ENCODE assay signal across 21 cellular contexts in the genomic region with DNA sequence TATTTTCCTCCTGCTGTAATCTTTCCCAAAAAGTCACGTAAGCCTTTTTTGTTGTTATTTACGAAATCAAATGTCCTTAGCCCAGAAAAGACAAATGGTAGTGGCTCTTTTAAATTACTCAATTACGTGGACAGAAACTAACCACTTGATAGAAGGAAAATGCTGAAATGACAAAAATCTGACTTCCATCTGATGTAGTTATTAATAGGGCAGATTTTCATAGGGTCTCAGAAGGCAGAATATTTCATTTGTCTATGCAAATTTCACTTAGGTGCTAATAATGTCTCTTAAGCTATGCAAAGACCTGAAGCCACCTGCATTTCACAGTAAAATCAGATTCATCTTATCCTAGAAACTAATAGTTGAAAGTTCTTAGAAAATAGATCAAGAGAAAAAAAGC.
DNase-seq lines count a peak whose midpoint lies in the region; ATAC-seq, FAIRE-seq and TF ChIP-seq lines count a peak whose summit lies in the region.
"Had no signal": no experiment of that assay in that cellular context is flagged by ENCODE, and none has a peak within 500 bp of the region (broad histone marks: within the 10 kb centered on the region; RNA-seq: fewer than 3 reads in every experiment).

No MANE protein-coding gene starts in this region.

- ATAC-seq in HepG2 (no peak), right lobe of liver (no peak), IMR-90 (ENCODE audit: low read depth) (no peak), heart left ventricle (no peak), HG03342 (IDR thresholded peaks at IDR 0.05; ENCODE audit: unreplicated experiment) (no peak), esophagus mucosa (no peak)

- H3K27me3 ChIP-seq in HepG2 (ENCODE audit: control insufficient read depth in 1 of 2, insufficient read depth in 2 of 2, low read length in 2 of 2) = no peaks in the 10 kb centered on the region
- no peaks in the 10 kb centered on the region for H3K27me3 ChIP-seq in right lobe of liver
- no peaks in the 10 kb centered on the region for H3K27me3 ChIP-seq in IMR-90 (ENCODE audit: control insufficient read depth, insufficient read depth, low read length)
- H3K27me3 ChIP-seq in OCI-LY3 (ENCODE audit: low read depth, low read length) = no peaks in the 10 kb centered on the region
- no peaks in the 10 kb centered on the region for H3K27me3 ChIP-seq in heart left ventricle

- no peak overlapping the region for H3K18ac ChIP-seq in IMR-90 (ENCODE audit: low read depth, low read length)

- H3K79me2 ChIP-seq in HepG2 (ENCODE audit: insufficient read depth, low read length) (no peaks in the 10 kb centered on the region), OCI-LY3 (ENCODE audit: low read length) (no peaks in the 10 kb centered on the region)

- POLR2A ChIA-PET in HepG2 (lab: Yijun Ruan, JAX) (no interaction called here), IMR-90 (lab: Charles Lee; ENCODE audit: unreplicated experiment) (no interaction called here)

- no peak for DNase-seq in HepG2 (ENCODE audit: low spot score)
- DNase-seq in right lobe of liver = no peak
- DNase-seq in IMR-90 = no peak
- no peak for DNase-seq in heart left ventricle
- DNase-seq: 8988T; C1 segment of cervical spinal cord; Calu3; CD4-positive, alpha-beta memory T cell; COR-L47; DMS153; DND-41; GM23248; HFFc6 had no signal

- H3K56ac ChIP-seq in IMR-90 (ENCODE audit: extremely low read depth, insufficient read depth, low read length) = no peak overlapping the region

- TF ChIP-seq CTCF in HepG2 (CRISPR knock-in tag; IDR thresholded peaks at IDR 0.05) = no peak
- no peak for TF ChIP-seq CTCF in right lobe of liver (IDR thresholded peaks at IDR 0.05)
- no peak for TF ChIP-seq CTCF in IMR-90 (conservative IDR thresholded peaks at IDR 0.05; ENCODE audit: low read depth, low read length)
- TF ChIP-seq CTCF in OCI-LY3 (IDR thresholded peaks at IDR 0.05; ENCODE audit: low read depth, low read length) = no peak
- TF ChIP-seq CTCF in heart left ventricle (IDR thresholded peaks at IDR 0.05) = no peak

- no peak overlapping the region for H3K4ac ChIP-seq in IMR-90 (ENCODE audit: low read depth, low read length)

- no peaks in the 10 kb centered on the region for H3K79me1 ChIP-seq in IMR-90 (ENCODE audit: low read depth in 1 of 2, low read length in 2 of 2)

- H3K14ac ChIP-seq in IMR-90 (replicated peaks; ENCODE audit: low read depth, low read length) = no peak overlapping the region

- TF ChIP-seq RAD21 in HepG2 (CRISPR knock-in tag; IDR thresholded peaks at IDR 0.05) (no peak), IMR-90 (IDR thresholded peaks at IDR 0.05; ENCODE audit: low read length) (no peak)

- FAIRE-seq in HepG2 (lab: Jason Lieb, UNC) = no peak
- FAIRE-seq: G401.6, GM12892, GM19239, H54 had no signal

- intact Hi-C loops in HepG2 (cut with micrococcal nuclease; ENCODE audit: unreplicated experiment) = no loop called here
- intact Hi-C loops in right lobe of liver (cut with DNase I) = no loop called here
- intact Hi-C loops in IMR-90 (cut with micrococcal nuclease) = no loop called here
- intact Hi-C loops in heart left ventricle (cut with DNase I) = no loop called here

- no peak overlapping the region for H3K27ac ChIP-seq in HepG2 (ENCODE audit: extremely low read length, insufficient read depth, low read length)
- H3K27ac ChIP-seq in right lobe of liver = no peak overlapping the region
- H3K27ac ChIP-seq in IMR-90 (ENCODE audit: insufficient read depth, low read length) = no peak overlapping the region
- H3K27ac ChIP-seq in OCI-LY3 (ENCODE audit: low read length) = no peak overlapping the region
- no peak overlapping the region for H3K27ac ChIP-seq in heart left ventricle
- H3K27ac ChIP-seq: GM23248 had no signal

- no TSS peak for BruUV-seq in HepG2 (replicated peaks; lab: Mats Ljungman, UMichigan)
- BruUV-seq in IMR-90 (replicated peaks; lab: Mats Ljungman, UMichigan) = no TSS peak

- no peaks in the 10 kb centered on the region for H4K20me1 ChIP-seq in HepG2 (ENCODE audit: insufficient read depth, low read length)
- no peaks in the 10 kb centered on the region for H4K20me1 ChIP-seq in IMR-90 (ENCODE audit: insufficient read depth, low read length)
- H4K20me1 ChIP-seq in OCI-LY3 (ENCODE audit: insufficient read depth, low read length) = no peaks in the 10 kb centered on the region

- H3K4me2 ChIP-seq in HepG2 (ENCODE audit: low read depth, low read length) (no peak overlapping the region), IMR-90 (ENCODE audit: low read depth, low read length) (no peak overlapping the region), OCI-LY3 (ENCODE audit: low read length) (peak overlapping the region; percentile 25)

- H3K9ac ChIP-seq in HepG2 (ENCODE audit: insufficient read depth, low read depth, low read length) = no peak overlapping the region
- no peak overlapping the region for H3K9ac ChIP-seq in IMR-90 (ENCODE audit: low read depth, low read length)
- H3K9ac ChIP-seq in OCI-LY3 (ENCODE audit: low read length) = no peak overlapping the region
- H3K9ac ChIP-seq: GM23248 had no signal

- H3K9me1 ChIP-seq in IMR-90 (ENCODE audit: insufficient read depth, low read length) = no peaks in the 10 kb centered on the region

- H3K4me3 ChIP-seq in HepG2 (replicated peaks in 1 of 3; ENCODE audit: insufficient read depth in 1 of 3, low read depth in 2 of 3, low read length in 3 of 3) (no peak overlapping the region), right lobe of liver (no peak overlapping the region), IMR-90 (ENCODE audit: insufficient read depth, low read depth, low read length) (no peak overlapping the region), OCI-LY3 (ENCODE audit: low read length) (no peak overlapping the region), heart left ventricle (no peak overlapping the region)
- H3K4me3 ChIP-seq: GM23248, HAP-1 had no signal

- no peak overlapping the region for H2BK5ac ChIP-seq in IMR-90 (ENCODE audit: low read depth, low read length, poor library complexity, severe bottlenecking)

- no peak overlapping the region for H4K8ac ChIP-seq in IMR-90 (ENCODE audit: low read depth in 2 of 2, low read length in 2 of 2)

- TF ChIP-seq POLR2A in HepG2 (IDR thresholded peaks at IDR 0.05; ENCODE audit: insufficient read depth in 1 of 2, low read depth in 2 of 2, low read length in 2 of 2) (no peak), right lobe of liver (IDR thresholded peaks at IDR 0.05) (no peak), IMR-90 (IDR thresholded peaks at IDR 0.05; ENCODE audit: low read depth, low read length) (no peak), heart left ventricle (IDR thresholded peaks at IDR 0.05) (no peak)

- H3K4me1 ChIP-seq in HepG2 (ENCODE audit: insufficient read depth, low read length) = no peaks in the 10 kb centered on the region
- no peaks in the 10 kb centered on the region for H3K4me1 ChIP-seq in right lobe of liver
- no peaks in the 10 kb centered on the region for H3K4me1 ChIP-seq in IMR-90 (ENCODE audit: control insufficient read depth, insufficient read depth, low read length)
- peaks cover 38% of the 10 kb centered on the region for H3K4me1 ChIP-seq in OCI-LY3 (ENCODE audit: low read length)
- H3K4me1 ChIP-seq in heart left ventricle = no peaks in the 10 kb centered on the region
- H3K4me1 ChIP-seq: HAP-1 had no signal

- no peak overlapping the region for H2BK20ac ChIP-seq in IMR-90 (ENCODE audit: low read depth, low read length)

- no peak overlapping the region for H3K23ac ChIP-seq in IMR-90 (ENCODE audit: low read depth, low read length)

- no peak overlapping the region for H2BK120ac ChIP-seq in IMR-90 (ENCODE audit: low read depth, low read length)

- CTCF ChIA-PET in HepG2 (lab: Yijun Ruan, JAX; ENCODE audit: low intra/inter-chr PET ratio, low total read pairs) (no interaction called here), IMR-90 (lab: Yijun Ruan, JAX) (no interaction called here)

- no peak for TF ChIP-seq EP300 in HepG2 (IDR thresholded peaks at IDR 0.05; ENCODE audit: low read depth in 2 of 2, low read length in 2 of 2)
- no peak for TF ChIP-seq EP300 in HepG2 (CRISPR knock-in tag; IDR thresholded peaks at IDR 0.05; ENCODE audit: borderline replicate concordance)

- in situ Hi-C loops in HepG2 (cut with HindIII; ENCODE audit: extremely low pct_ligation_motif_present, low pct_unique_long_range_greater_than_20kb) = no loop called here
- in situ Hi-C loops in IMR-90 (cut with MboI; ENCODE audit: low sequenced_read_pairs) = no loop called here

- no peak overlapping the region for H4K91ac ChIP-seq in IMR-90 (ENCODE audit: insufficient read depth, low read depth, low read length)

- H3K9me3 ChIP-seq in HepG2 (ENCODE audit: low read length) (no peaks in the 10 kb centered on the region), right lobe of liver (no peaks in the 10 kb centered on the region), IMR-90 (ENCODE audit: control insufficient read depth, insufficient read depth, low read length) (no peaks in the 10 kb centered on the region), OCI-LY3 (ENCODE audit: insufficient read depth, low read length) (no peaks in the 10 kb centered on the region), heart left ventricle (no peaks in the 10 kb centered on the region)
- H3K9me3 ChIP-seq: HAP-1 had no signal

- dilution Hi-C loops in IMR-90 (cut with HindIII; ENCODE audit: low sequenced_read_pairs, unreplicated experiment) = no loop called here

- no peak overlapping the region for H2AFZ ChIP-seq in HepG2 (ENCODE audit: low read length)
- H2AFZ ChIP-seq in IMR-90 (replicated peaks; ENCODE audit: low read length, poor library complexity) = no peak overlapping the region
- H2AFZ ChIP-seq in OCI-LY3 (ENCODE audit: low read depth, low read length) = no peak overlapping the region
- H2AFZ ChIP-seq: GM23248 had no signal

- WGBS in HepG2 (ENCODE audit: low lambda C conversion rate) = 4% methylated on average over 3 of the region's 3 CpGs
- WGBS in right lobe of liver (ENCODE audit: insufficient coverage, low coverage, low lambda C conversion rate, missing lambda C conversion rate) = 46% methylated on average over 3 of the region's 3 CpGs
- no CpG with 5 or more reads among the region's 3 CpGs for WGBS in IMR-90 (ENCODE audit: extremely low coverage in 2 of 2, insufficient read length in 1 of 2), 2 experiments
- 81 to 84% (median 82%) methylated on average over 3 of the region's 3 CpGs for WGBS in heart left ventricle, 4 donors

- no peak overlapping the region for H2BK15ac ChIP-seq in IMR-90 (ENCODE audit: low read depth, low read length)

- no peak overlapping the region for H2AK9ac ChIP-seq in IMR-90 (replicated peaks; ENCODE audit: low read depth, low read length, poor library complexity)

- H3K36me3 ChIP-seq in HepG2 (replicated peaks in 1 of 2; ENCODE audit: control insufficient read depth in 1 of 2, insufficient read depth in 2 of 2, low read length in 2 of 2) (no peaks in the 10 kb centered on the region), right lobe of liver (no peaks in the 10 kb centered on the region), IMR-90 (ENCODE audit: control insufficient read depth, insufficient read depth, low read length) (no peaks in the 10 kb centered on the region), OCI-LY3 (replicated peaks; ENCODE audit: low read depth, low read length) (no peaks in the 10 kb centered on the region), heart left ventricle (no peaks in the 10 kb centered on the region)
- H3K36me3 ChIP-seq: HAP-1 had no signal

- no peak overlapping the region for H4K5ac ChIP-seq in IMR-90 (ENCODE audit: low read depth, low read length)

- H2AK5ac ChIP-seq in IMR-90 (ENCODE audit: low read depth, low read length) = no peak overlapping the region

TF ChIP-seq in IMR-90, 13 proteins besides CTCF, POLR2A, EP300 and RAD21:
- no peak for TF ChIP-seq CHD1 (IDR thresholded peaks at IDR 0.05; ENCODE audit: low read depth, low read length)
- TF ChIP-seq MAFK (IDR thresholded peaks at IDR 0.05; ENCODE audit: low read depth, low read length) = peak; percentile 84
